2 cellular contexts compared by ENCODE assay signal in genomic region chr4:1575418-1576199, GRCh38.
TF ChIP-seq lines count a peak whose summit lies in the region.

No MANE protein-coding gene starts in this region.

TF ChIP-seq in HEK293, 187 proteins besides CTCF, POLR2A, EP300 and RAD21 (continued from another document):
- TF ChIP-seq ZBTB11 (tag by site-specific recombination; conservative IDR thresholded peaks at IDR 0.05; ENCODE audit: low read depth), result no peak
- TF ChIP-seq SETDB1 (IDR thresholded peaks at IDR 0.05; ENCODE audit: insufficient read length, low read length), result no peak
- no peak for TF ChIP-seq ZBTB7A (tag by site-specific recombination; IDR thresholded peaks at IDR 0.05; ENCODE audit: low read depth)
- TF ChIP-seq MEIS1 (CRISPR knock-in tag; IDR thresholded peaks at IDR 0.05; ENCODE audit: borderline replicate concordance), result no peak
- no peak for TF ChIP-seq ZNF16 (tag by site-specific recombination; IDR thresholded peaks at IDR 0.05; ENCODE audit: low read depth)
- TF ChIP-seq ZNF335 (tag by site-specific recombination; conservative IDR thresholded peaks at IDR 0.05), result no peak

TF ChIP-seq in HepG2, 621 proteins besides CTCF, POLR2A, EP300 and RAD21 (continued from another document):
- TF ChIP-seq E2F1 (CRISPR knock-in tag; IDR thresholded peaks at IDR 0.05), result no peak
- no peak for TF ChIP-seq SNRNP70 (IDR thresholded peaks at IDR 0.05; ENCODE audit: low read depth, low read length)
- TF ChIP-seq ZSCAN21 (CRISPR knock-in tag; IDR thresholded peaks at IDR 0.05; ENCODE audit: borderline replicate concordance), result no peak
- TF ChIP-seq ZNF407 (CRISPR knock-in tag; IDR thresholded peaks at IDR 0.05; ENCODE audit: not compliant biosample characterization), result no peak
- TF ChIP-seq ISX (CRISPR knock-in tag; conservative IDR thresholded peaks at IDR 0.05), result no peak
- TF ChIP-seq CSRNP2 (CRISPR knock-in tag; conservative IDR thresholded peaks at IDR 0.05; ENCODE audit: low read depth), result no peak
- no peak for TF ChIP-seq U2AF2 (IDR thresholded peaks at IDR 0.05; ENCODE audit: low read depth, low read length)
- no peak for TF ChIP-seq HNRNPL (IDR thresholded peaks at IDR 0.05; ENCODE audit: low read depth, low read length)
